ENCODE assay signal across 28 cellular contexts in the genomic region with DNA sequence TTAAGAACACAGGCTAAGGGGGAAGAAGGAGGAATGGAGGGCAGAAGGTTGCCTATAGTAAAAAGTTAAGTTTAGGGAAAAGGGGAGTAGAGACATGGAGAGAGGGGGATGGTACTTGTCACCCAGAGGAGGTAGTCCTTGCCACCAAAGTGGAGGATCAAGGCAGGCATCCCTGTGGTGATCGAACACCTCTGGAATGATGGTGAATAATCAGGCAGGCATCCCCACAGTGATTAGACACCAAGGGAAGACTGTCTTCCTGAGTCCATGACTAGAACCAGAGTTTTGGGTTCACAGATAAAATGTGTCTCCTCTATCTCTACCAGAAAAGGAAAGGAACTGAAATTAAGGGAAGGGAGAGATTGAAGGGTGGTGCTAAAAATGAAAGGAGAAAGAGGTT.
"Had no signal": no experiment of that assay in that cellular context is flagged by ENCODE, and none has a peak within 500 bp of the region (broad histone marks: within the 10 kb centered on the region; RNA-seq: fewer than 3 reads in every experiment).

No MANE protein-coding gene starts in this region.

- H3K4me1 ChIP-seq: esophagus squamous epithelium, gastroesophageal sphincter, heart left ventricle, pancreas, psoas muscle, right atrium auricular region, stomach, suprapubic skin, tibial nerve, uterus had no signal

- H3K36me3 ChIP-seq: brain microvascular endothelial cell, esophagus squamous epithelium, gastroesophageal sphincter, heart left ventricle, neutrophil, pancreas, right atrium auricular region, stomach, suprapubic skin, tibial nerve, uterus had no signal

- FAIRE-seq: islet of Langerhans, pancreas had no signal

- H3K27me3 ChIP-seq: brain microvascular endothelial cell, esophagus squamous epithelium, gastroesophageal sphincter, pancreas, right atrium auricular region, stomach, suprapubic skin, tibial nerve, uterus had no signal

- H3K27ac Mint-ChIP-seq: activated CD4-positive, alpha-beta T cell treated with anti-CD3 and anti-CD28 coated beads, Interleukin-2, amount 10 ng/mL, durations not matched to agents 7 days and 5 days; activated CD8-positive, alpha-beta T cell treated with anti-CD3 and anti-CD28 coated beads, Interleukin-2, amount 10 ng/mL, durations not matched to agents 7 days and 5 days; activated naive CD4-positive, alpha-beta T cell treated with anti-CD3 and anti-CD28 coated beads, Interleukin-2, amount 50 U/mL, for 72 hours; natural killer cell; stimulated activated memory B cell treated with anti-CD40 and anti-IgM and Interleukin-4, amounts not matched to agents 10 μg/mL and 1 μg/mL and 100 μg/mL, for 72 hours had no signal

- H3K4me1 Mint-ChIP-seq: natural killer cell; stimulated activated memory B cell treated with anti-CD40 and anti-IgM and Interleukin-4, amounts not matched to agents 10 μg/mL and 1 μg/mL and 100 μg/mL, for 72 hours had no signal

- H3K4me3 Mint-ChIP-seq: activated CD4-positive, alpha-beta T cell treated with anti-CD3 and anti-CD28 coated beads, Interleukin-2, amount 10 ng/mL, durations not matched to agents 7 days and 5 days; activated CD8-positive, alpha-beta T cell treated with anti-CD3 and anti-CD28 coated beads, Interleukin-2, amount 10 ng/mL, durations not matched to agents 7 days and 5 days; natural killer cell; stimulated activated memory B cell treated with anti-CD40 and anti-IgM and Interleukin-4, amounts not matched to agents 10 μg/mL and 1 μg/mL and 100 μg/mL, for 72 hours had no signal

- H3K4me3 ChIP-seq: esophagus squamous epithelium, gastroesophageal sphincter, heart left ventricle, pancreas, psoas muscle, right atrium auricular region, stomach, suprapubic skin, tibial nerve, uterus had no signal

- H3K36me3 Mint-ChIP-seq: natural killer cell had no signal

- H3K9me3 ChIP-seq: neutrophil, pancreas, psoas muscle, right atrium auricular region, uterus had no signal

- ATAC-seq: activated CD8-positive, alpha-beta T cell treated with anti-CD3 and anti-CD28 coated beads, Interleukin-2, amount 10 ng/mL, durations not matched to agents 7 days and 5 days; activated naive CD4-positive, alpha-beta T cell treated with anti-CD3 and anti-CD28 coated beads, Interleukin-2, amount 50 U/mL, for 72 hours; gastroesophageal sphincter; heart left ventricle; left cardiac atrium; natural killer cell; pancreas; psoas muscle; stimulated activated memory B cell treated with anti-CD40 and anti-IgM and Interleukin-4, amounts not matched to agents 10 μg/mL and 1 μg/mL and 100 μg/mL, for 72 hours had no signal

- DNase-seq: activated CD4-positive, alpha-beta T cell treated with anti-CD3 and anti-CD28 coated beads, Interleukin-2, amount 10 ng/mL, durations not matched to agents 7 days and 5 days; activated CD4-positive, CD25-positive, alpha-beta regulatory T cell treated with anti-CD3 and anti-CD28 coated beads, Interleukin-2, amount 50 U/mL, for 72 hours; activated CD8-positive, alpha-beta T cell treated with anti-CD3 and anti-CD28 coated beads, Interleukin-2, amount 10 ng/mL, durations not matched to agents 7 days and 5 days; activated T-cell treated with anti-CD3 and anti-CD28 coated beads, Interleukin-2, amount 50 U/mL, for 1 hour; aorta; brain microvascular endothelial cell; central memory CD4-positive, alpha-beta T cell; effector memory CD4-positive, alpha-beta T cell; esophagus squamous epithelium; heart left ventricle; left cardiac atrium; midbrain; natural killer cell; pancreas; psoas muscle; stimulated activated CD4-positive, alpha-beta T cell treated with anti-CD3 and anti-CD28 coated beads, Interleukin-12 subunit alpha, Interleukin-12 subunit beta, amount 100 ng/mL, for 4 hours; stimulated activated CD4-positive, alpha-beta T cell treated with anti-CD3 and anti-CD28 coated beads, Interleukin-1b, Interleukin-23, amount 100 ng/mL, for 48 hours; stomach; uterus had no signal

- H3K27ac ChIP-seq: brain microvascular endothelial cell, esophagus squamous epithelium, gastroesophageal sphincter, heart left ventricle, neutrophil, pancreas, psoas muscle, right atrium auricular region, stomach, suprapubic skin, tibial nerve, uterus, VCaP had no signal
